Comparison of ENCODE assay signal across 22 cellular contexts in genomic region chr4:52977252-52977651, GRCh38.
DNase-seq lines count a peak whose midpoint lies in the region; ATAC-seq, FAIRE-seq and TF ChIP-seq lines count a peak whose summit lies in the region.
"Had no signal": no experiment of that assay in that cellular context is flagged by ENCODE, and none has a peak within 500 bp of the region (broad histone marks: within the 10 kb centered on the region; RNA-seq: fewer than 3 reads in every experiment).

No MANE protein-coding gene starts in this region.

- TF ChIP-seq RAD21 in liver (IDR thresholded peaks at IDR 0.05) (no peak), HepG2 (CRISPR knock-in tag; IDR thresholded peaks at IDR 0.05) (no peak)

- FAIRE-seq in HepG2 (lab: Jason Lieb, UNC) = no peak
- FAIRE-seq: A204.1, G401.6, GM12892, GM19239, H1 had no signal

- no peak for TF ChIP-seq EP300 in HepG2 (IDR thresholded peaks at IDR 0.05; ENCODE audit: low read depth in 2 of 2, low read length in 2 of 2)
- TF ChIP-seq EP300 in HepG2 (CRISPR knock-in tag; IDR thresholded peaks at IDR 0.05; ENCODE audit: borderline replicate concordance) = no peak

- H3K4me1 ChIP-seq in liver (ENCODE audit: control insufficient read depth in 4 of 4, insufficient read depth in 4 of 4, low read length in 3 of 4) (no peaks in the 10 kb centered on the region), HepG2 (ENCODE audit: insufficient read depth, low read length) (no peaks in the 10 kb centered on the region)
- no peaks in the 10 kb centered on the region for H3K4me1 ChIP-seq in naive thymus-derived CD4-positive, alpha-beta T cell (ENCODE audit: control insufficient read depth in 2 of 2, insufficient read depth in 2 of 2, low read length in 2 of 2)
- H3K4me1 ChIP-seq: Caco-2 had no signal

- no peaks in the 10 kb centered on the region for H3K36me3 ChIP-seq in liver (ENCODE audit: control insufficient read depth in 4 of 4, insufficient read depth in 3 of 4, low read depth in 1 of 4, low read length in 3 of 4)
- H3K36me3 ChIP-seq in HepG2 (replicated peaks in 1 of 2; ENCODE audit: control insufficient read depth in 1 of 2, insufficient read depth in 2 of 2, low read length in 2 of 2) = no peaks in the 10 kb centered on the region
- H3K36me3 ChIP-seq in naive thymus-derived CD4-positive, alpha-beta T cell (ENCODE audit: control insufficient read depth in 2 of 3, insufficient read depth in 3 of 3, low read length in 3 of 3) = no peaks in the 10 kb centered on the region
- H3K36me3 ChIP-seq: BLaER1 had no signal

- H3K4me3 ChIP-seq in liver (ENCODE audit: low read depth in 1 of 3, low read length in 3 of 3) (no peak overlapping the region), HepG2 (replicated peaks in 1 of 3; ENCODE audit: insufficient read depth in 1 of 3, low read depth in 2 of 3, low read length in 3 of 3) (no peak overlapping the region)
- no peak overlapping the region for H3K4me3 ChIP-seq in naive thymus-derived CD4-positive, alpha-beta T cell (ENCODE audit: low read length)
- H3K4me3 ChIP-seq: BLaER1, GM23248 had no signal

- H3K27ac Mint-ChIP-seq in mesothelial cell of epicardium = peak overlapping the region; percentile 22
- peak overlapping the region; percentile 27 for H3K27ac Mint-ChIP-seq in stimulated activated effector memory CD8-positive, alpha-beta T cell treated with anti-CD3 and anti-CD28 coated beads, Interleukin-12 subunit alpha, Interleukin-12 subunit beta, amount 100 ng/mL, for 72 hours
- no peak overlapping the region for H3K27ac Mint-ChIP-seq in naive thymus-derived CD4-positive, alpha-beta T cell
- H3K27ac Mint-ChIP-seq: B cell; CD4-positive, CD25-positive, alpha-beta regulatory T cell; CD8-positive, alpha-beta T cell had no signal

- in situ Hi-C loops in HepG2 (cut with HindIII; ENCODE audit: extremely low pct_ligation_motif_present, low pct_unique_long_range_greater_than_20kb) = loop anchor here (25.0 kb wide), 1 partner anchor 265 kb away; no protein-coding TSS in a partner anchor

- no peak overlapping the region for H3K4me3 Mint-ChIP-seq in mesothelial cell of epicardium
- H3K4me3 Mint-ChIP-seq in stimulated activated effector memory CD8-positive, alpha-beta T cell treated with anti-CD3 and anti-CD28 coated beads, Interleukin-12 subunit alpha, Interleukin-12 subunit beta, amount 100 ng/mL, for 72 hours = no peak overlapping the region
- no peak overlapping the region for H3K4me3 Mint-ChIP-seq in naive thymus-derived CD4-positive, alpha-beta T cell
- H3K4me3 Mint-ChIP-seq: B cell; CD4-positive, CD25-positive, alpha-beta regulatory T cell; CD8-positive, alpha-beta T cell had no signal

- H3K79me2 ChIP-seq in HepG2 (ENCODE audit: insufficient read depth, low read length) = no peaks in the 10 kb centered on the region

- H3K9me3 Mint-ChIP-seq in mesothelial cell of epicardium = peaks cover 10% of the 10 kb centered on the region
- H3K9me3 Mint-ChIP-seq in stimulated activated effector memory CD8-positive, alpha-beta T cell treated with anti-CD3 and anti-CD28 coated beads, Interleukin-12 subunit alpha, Interleukin-12 subunit beta, amount 100 ng/mL, for 72 hours = no peaks in the 10 kb centered on the region
- H3K9me3 Mint-ChIP-seq in naive thymus-derived CD4-positive, alpha-beta T cell = peaks cover 0 to 8% (median 2%) of the 10 kb centered on the region in 11 donors
- H3K9me3 Mint-ChIP-seq: CD8-positive, alpha-beta T cell had no signal

- peaks cover 2% of the 10 kb centered on the region for H3K36me3 Mint-ChIP-seq in mesothelial cell of epicardium
- H3K36me3 Mint-ChIP-seq in stimulated activated effector memory CD8-positive, alpha-beta T cell treated with anti-CD3 and anti-CD28 coated beads, Interleukin-12 subunit alpha, Interleukin-12 subunit beta, amount 100 ng/mL, for 72 hours = no peaks in the 10 kb centered on the region
- peaks cover 0 to 27% (median 4%) of the 10 kb centered on the region in 5 donors for H3K36me3 Mint-ChIP-seq in naive thymus-derived CD4-positive, alpha-beta T cell

- H3K9ac ChIP-seq in liver (ENCODE audit: low read depth in 1 of 2, low read length in 2 of 2) (no peak overlapping the region), HepG2 (ENCODE audit: insufficient read depth, low read depth, low read length) (no peak overlapping the region)
- H3K9ac ChIP-seq: BLaER1, GM23248 had no signal

- no peak for DNase-seq in HepG2 (ENCODE audit: low spot score)
- DNase-seq in mesothelial cell of epicardium (ENCODE audit: low spot score in 2 of 2, unreplicated experiment in 2 of 2) = no peak
- DNase-seq in stimulated activated effector memory CD8-positive, alpha-beta T cell treated with anti-CD3 and anti-CD28 coated beads, Interleukin-12 subunit alpha, Interleukin-12 subunit beta, amount 100 ng/mL, for 72 hours (ENCODE audit: low spot score in 2 of 2) = no peak
- DNase-seq in NCI-H2081 (lab: John Stamatoyannopoulos, UW) = no peak
- no peak for DNase-seq in naive thymus-derived CD4-positive, alpha-beta T cell
- DNase-seq: Caco-2; CD4-positive, CD25-positive, alpha-beta regulatory T cell; CD8-positive, alpha-beta T cell; DMS153; DND-41; H7; HCEC 1CT had no signal

- WGBS in liver = 83% methylated on average over 1 of the region's 1 CpG
- WGBS in HepG2 (ENCODE audit: low lambda C conversion rate) = 86% methylated on average over 1 of the region's 1 CpG

- peaks cover 23% of the 10 kb centered on the region for H3K4me1 Mint-ChIP-seq in mesothelial cell of epicardium
- peaks cover 4% of the 10 kb centered on the region for H3K4me1 Mint-ChIP-seq in stimulated activated effector memory CD8-positive, alpha-beta T cell treated with anti-CD3 and anti-CD28 coated beads, Interleukin-12 subunit alpha, Interleukin-12 subunit beta, amount 100 ng/mL, for 72 hours
- H3K4me1 Mint-ChIP-seq in naive thymus-derived CD4-positive, alpha-beta T cell = peaks cover 0 to 8% (median 0%) of the 10 kb centered on the region in 7 donors
- H3K4me1 Mint-ChIP-seq: B cell; CD4-positive, CD25-positive, alpha-beta regulatory T cell had no signal

- H3K27me3 ChIP-seq in liver (ENCODE audit: control insufficient read depth in 4 of 4, insufficient read depth in 4 of 4, low read length in 3 of 4) (no peaks in the 10 kb centered on the region), HepG2 (ENCODE audit: control insufficient read depth in 1 of 2, insufficient read depth in 2 of 2, low read length in 2 of 2) (no peaks in the 10 kb centered on the region)
- no peaks in the 10 kb centered on the region for H3K27me3 ChIP-seq in naive thymus-derived CD4-positive, alpha-beta T cell (ENCODE audit: control insufficient read depth in 2 of 2, insufficient read depth in 2 of 2, low read length in 2 of 2)
- H3K27me3 ChIP-seq: BLaER1 had no signal

- H3K4me2 ChIP-seq in HepG2 (ENCODE audit: low read depth, low read length) = no peak overlapping the region
- H3K4me2 ChIP-seq: BLaER1 had no signal

- no peak for TF ChIP-seq POLR2A in HepG2 (IDR thresholded peaks at IDR 0.05; ENCODE audit: insufficient read depth in 1 of 2, low read depth in 2 of 2, low read length in 2 of 2)

- intact Hi-C loops in HepG2 (cut with micrococcal nuclease; ENCODE audit: unreplicated experiment) = no loop called here
- intact Hi-C loops in naive thymus-derived CD4-positive, alpha-beta T cell (cut with micrococcal nuclease) = no loop called here

- ATAC-seq in HepG2 = no peak
- no peak for ATAC-seq in stimulated activated effector memory CD8-positive, alpha-beta T cell treated with anti-CD3 and anti-CD28 coated beads, Interleukin-12 subunit alpha, Interleukin-12 subunit beta, amount 100 ng/mL, for 72 hours
- ATAC-seq in naive thymus-derived CD4-positive, alpha-beta T cell = no peak
- ATAC-seq: CD8-positive, alpha-beta T cell had no signal

- BruUV-seq in HepG2 (replicated peaks; lab: Mats Ljungman, UMichigan) = no TSS peak

- CTCF ChIA-PET in HepG2 (lab: Yijun Ruan, JAX; ENCODE audit: low intra/inter-chr PET ratio, low total read pairs) = no interaction called here
- CTCF ChIA-PET in naive thymus-derived CD4-positive, alpha-beta T cell (lab: Charles Lee) = interaction anchor here (0.6 kb wide), 1 partner anchor 593 kb away, joined by 3 read pairs; no protein-coding TSS in a partner anchor

- H3K9me3 ChIP-seq in liver (ENCODE audit: control insufficient read depth in 4 of 4, low read length in 3 of 4) (no peaks in the 10 kb centered on the region), HepG2 (ENCODE audit: low read length) (no peaks in the 10 kb centered on the region)
- H3K9me3 ChIP-seq in naive thymus-derived CD4-positive, alpha-beta T cell (ENCODE audit: control insufficient read depth in 2 of 3, low read length in 3 of 3) = no peaks in the 10 kb centered on the region
- H3K9me3 ChIP-seq: BLaER1, Caco-2 had no signal

- no peaks in the 10 kb centered on the region for H3K27me3 Mint-ChIP-seq in mesothelial cell of epicardium (ENCODE audit: low read depth)
- H3K27me3 Mint-ChIP-seq in naive thymus-derived CD4-positive, alpha-beta T cell = no peaks in the 10 kb centered on the region
- H3K27me3 Mint-ChIP-seq: B cell; CD4-positive, CD25-positive, alpha-beta regulatory T cell had no signal

- H2AFZ ChIP-seq in HepG2 (ENCODE audit: low read length) = no peak overlapping the region
- H2AFZ ChIP-seq: GM23248 had no signal

- no peaks in the 10 kb centered on the region for H4K20me1 ChIP-seq in HepG2 (ENCODE audit: insufficient read depth, low read length)
- H4K20me1 ChIP-seq: BLaER1 had no signal

- POLR2A ChIA-PET in HepG2 (lab: Yijun Ruan, JAX) = no interaction called here
- POLR2A ChIA-PET in naive thymus-derived CD4-positive, alpha-beta T cell (lab: Charles Lee) = no interaction called here

- H3K27ac ChIP-seq in liver (ENCODE audit: low read depth in 1 of 2, low read length in 2 of 2) (no peak overlapping the region), HepG2 (ENCODE audit: extremely low read length, insufficient read depth, low read length) (no peak overlapping the region)
- no peak overlapping the region for H3K27ac ChIP-seq in naive thymus-derived CD4-positive, alpha-beta T cell (ENCODE audit: low read depth, low read length)
- H3K27ac ChIP-seq: BLaER1, C4-2B, GM23248 had no signal

- TF ChIP-seq CTCF in liver (IDR thresholded peaks at IDR 0.05; ENCODE audit: low read depth, low read length, missing input control) (no peak), HepG2 (CRISPR knock-in tag; IDR thresholded peaks at IDR 0.05) (no peak), mesothelial cell of epicardium (IDR thresholded peaks at IDR 0.05; ENCODE audit: unreplicated experiment) (no peak)

TF ChIP-seq in liver, 16 proteins besides CTCF, POLR2A, EP300 and RAD21:
- peak; percentile 65 for TF ChIP-seq NR2F2 (IDR thresholded peaks at IDR 0.05)
- TF ChIP-seq JUND (IDR thresholded peaks at IDR 0.05) = no peak

TF ChIP-seq in HepG2, 621 proteins besides CTCF, POLR2A, EP300 and RAD21 (continues in another document):
- no peak for TF ChIP-seq SIX4 (CRISPR knock-in tag; IDR thresholded peaks at IDR 0.05)
- no peak for TF ChIP-seq DBP (CRISPR knock-in tag; IDR thresholded peaks at IDR 0.05; ENCODE audit: not compliant biosample characterization)
- TF ChIP-seq ZNF546 (CRISPR knock-in tag; conservative IDR thresholded peaks at IDR 0.05) = no peak

Comparison
In these comparisons a context has a peak if more than half of its experiments do, and no peak if none do; other contexts are left out.
1. H3K27ac Mint-ChIP-seq: peak in mesothelial cell of epicardium (single experiment) and stimulated activated effector memory CD8-positive, alpha-beta T cell treated with anti-CD3 and anti-CD28 coated beads, Interleukin-12 subunit alpha, Interleukin-12 subunit beta, amount 100 ng/mL, for 72 hours (single experiment); none in naive thymus-derived CD4-positive, alpha-beta T cell (0 of 9).